In genomic region chr1:19315378-19316206, GRCh38 we compare ENCODE assay signal across 1 cellular context.
A peak's percentile ranks its signal among the peaks of the same experiment; 100 is the strongest.
TF ChIP-seq lines count a peak whose summit lies in the region.

No MANE protein-coding gene starts in this region.

TF ChIP-seq in GM12878, 131 proteins besides CTCF, POLR2A, EP300 and RAD21 (continued from another document):
- TF ChIP-seq ZNF687 (IDR thresholded peaks at IDR 0.05) (no peak), ESRRA (IDR thresholded peaks at IDR 0.05; ENCODE audit: low read length) (no peak), GATAD2B (conservative IDR thresholded peaks at IDR 0.05; ENCODE audit: low read depth) (peak; percentile 76), SUZ12 (IDR thresholded peaks at IDR 0.05; ENCODE audit: unreplicated experiment) (no peak), KLF5 (IDR thresholded peaks at IDR 0.05; ENCODE audit: partially characterized antibody) (no peak), SMARCA5 (IDR thresholded peaks at IDR 0.05) (0 out of 2 replicates have a peak, but pooled peaks have one; percentile 30), PAX5 (IDR thresholded peaks at IDR 0.05; ENCODE audit: borderline replicate concordance, low read depth, low read length) (peak; percentile 98), POU2F2 (IDR thresholded peaks at IDR 0.05; ENCODE audit: borderline replicate concordance, low read depth, low read length) (peak; percentile 40; the same call in 1 of the 3 replicates), BHLHE40 (IDR thresholded peaks at IDR 0.05; ENCODE audit: borderline replicate concordance in 1 of 2, low read depth in 2 of 2, low read length in 1 of 2) (peak in 1 of 2 experiments; percentile 28; a peak in 1 of 4 replicates), SIN3A (IDR thresholded peaks at IDR 0.05; ENCODE audit: low read depth, low read length) (no peak), MTA2 (IDR thresholded peaks at IDR 0.05; ENCODE audit: low read depth) (peak; percentile 64; the same call in 1 of the 2 replicates), SUPT20H (IDR thresholded peaks at IDR 0.05; ENCODE audit: borderline replicate concordance, control insufficient read depth, low read depth, low read length) (no peak), NBN (IDR thresholded peaks at IDR 0.05) (peak; percentile 66), USF2 (IDR thresholded peaks at IDR 0.05; ENCODE audit: borderline replicate concordance, low read depth, low read length) (no peak), JUNB (IDR thresholded peaks at IDR 0.05) (peak; percentile 12; the same call in 1 of the 2 replicates), EED (IDR thresholded peaks at IDR 0.05; ENCODE audit: low read depth) (peak; percentile 96), E4F1 (IDR thresholded peaks at IDR 0.05; ENCODE audit: borderline replicate concordance, partially characterized antibody) (no peak), MTA3 (IDR thresholded peaks at IDR 0.05; ENCODE audit: borderline replicate concordance, low read length) (peak; percentile 90; the same call in 1 of the 2 replicates), CHD4 (IDR thresholded peaks at IDR 0.05) (no peak), HDAC2 (IDR thresholded peaks at IDR 0.05) (no peak), ZNF24 (IDR thresholded peaks at IDR 0.05) (no peak), ETV6 (conservative IDR thresholded peaks at IDR 0.05 in 1 of 2, IDR thresholded peaks at IDR 0.05 in 1 of 2; ENCODE audit: borderline replicate concordance in 1 of 2, low read depth in 1 of 2) (peak in 1 of 2 experiments; percentile 87; a peak in 2 of 4 replicates), YY1 (IDR thresholded peaks at IDR 0.05; ENCODE audit: low read depth, low read length) (0 out of 2 replicates have a peak, but pooled peaks have one; percentile 37), BACH1 (IDR thresholded peaks at IDR 0.05; ENCODE audit: borderline replicate concordance) (no peak), MEF2A (IDR thresholded peaks at IDR 0.05; ENCODE audit: insufficient read depth, low read depth, low read length) (0 out of 2 replicates have a peak, but pooled peaks have one; percentile 59), ZBTB4 (CRISPR knock-in tag; IDR thresholded peaks at IDR 0.05) (no peak), POLR2AphosphoS2 (IDR thresholded peaks at IDR 0.05; ENCODE audit: low read depth, low read length) (no peak)
